In genomic region chr7:118862733-118863132, GRCh38 we compare ENCODE assay signal across 19 cellular contexts.
DNase-seq lines count a peak whose midpoint lies in the region; ATAC-seq and TF ChIP-seq lines count a peak whose summit lies in the region.
"Had no signal": no experiment of that assay in that cellular context is flagged by ENCODE, and none has a peak within 500 bp of the region (broad histone marks: within the 10 kb centered on the region; RNA-seq: fewer than 3 reads in every experiment).

No MANE protein-coding gene starts in this region.

- H3F3A ChIP-seq in SK-N-SH (replicated peaks; ENCODE audit: insufficient read depth) = no peaks in the 10 kb centered on the region

- H3K4me2 ChIP-seq in SK-N-SH = no peak overlapping the region
- H3K4me2 ChIP-seq: A549; BLaER1 treated with 17β-estradiol and CSF1 and Interleukin-3, amounts not matched to agents 10 nM and 100 nM had no signal

- H3K27me3 ChIP-seq in SK-N-SH (ENCODE audit: insufficient read depth) = no peaks in the 10 kb centered on the region
- H3K27me3 ChIP-seq: BLaER1 treated with 17β-estradiol and CSF1 and Interleukin-3, amounts not matched to agents 10 nM and 100 nM had no signal

- no peaks in the 10 kb centered on the region for H3K9me2 ChIP-seq in SK-N-SH

- DNase-seq in NCI-H1694 treated with DMSO at 0.1 percent for 48 hours (lab: John Stamatoyannopoulos, UW) = peak; percentile 15
- DNase-seq in NCI-H1694 (lab: John Stamatoyannopoulos, UW) = no peak
- DNase-seq in NCI-H69 (lab: John Stamatoyannopoulos, UW) = peak; percentile 37
- DNase-seq in SK-N-SH = peak; percentile 29
- DNase-seq in nucleus accumbens (lab: John Stamatoyannopoulos, UW) = no peak
- DNase-seq in naive thymus-derived CD8-positive, alpha-beta T cell = no peak
- no peak for DNase-seq in iPS-NIHi11 (ENCODE audit: low spot score)
- DNase-seq: AML-193; Caco-2; Calu3; CD4-positive, alpha-beta T cell; CD8-positive, alpha-beta T cell; DMS79 treated with DMSO at 0.1 percent for 48 hours; GF-D8 had no signal

- TF ChIP-seq RAD21 in SK-N-SH (IDR thresholded peaks at IDR 0.05; ENCODE audit: low read length) = 0 out of 2 replicates have a peak, but pooled peaks have one; percentile 17

- H3K79me2 ChIP-seq in SK-N-SH (ENCODE audit: insufficient read depth) = no peaks in the 10 kb centered on the region

- H3K4me3 ChIP-seq in SK-N-SH (ENCODE audit: low read depth in 2 of 2, low read length in 1 of 2) = no peak overlapping the region
- H3K4me3 ChIP-seq: A549; BLaER1 treated with 17β-estradiol and CSF1 and Interleukin-3, amounts not matched to agents 10 nM and 100 nM had no signal

- H3K36me3 ChIP-seq in SK-N-SH (replicated peaks in 1 of 2; ENCODE audit: control insufficient read depth in 1 of 2, insufficient read depth in 2 of 2, low read length in 1 of 2) = no peaks in the 10 kb centered on the region
- H3K36me3 ChIP-seq: BLaER1 treated with 17β-estradiol and CSF1 and Interleukin-3, amounts not matched to agents 10 nM and 100 nM had no signal

- peak in 1 of 2 experiments; percentile 90; a peak in 2 of 4 replicates for TF ChIP-seq EP300 in SK-N-SH (IDR thresholded peaks at IDR 0.05; ENCODE audit: borderline replicate concordance in 1 of 2, low read depth in 1 of 2, low read length in 1 of 2)

- peak overlapping the region in 1 of 2 experiments; percentile 64; a peak in 2 of 4 replicates for H3K27ac ChIP-seq in SK-N-SH (ENCODE audit: low read depth in 2 of 2, low read length in 1 of 2)
- H3K27ac ChIP-seq: 22Rv1; A549; BLaER1 treated with 17β-estradiol and CSF1 and Interleukin-3, amounts not matched to agents 10 nM and 100 nM; C4-2B had no signal

- no peaks in the 10 kb centered on the region for H3K9me3 ChIP-seq in SK-N-SH
- H3K9me3 ChIP-seq: A549, Caco-2 had no signal

- no peaks in the 10 kb centered on the region for H4K20me1 ChIP-seq in SK-N-SH (ENCODE audit: insufficient read depth)
- H4K20me1 ChIP-seq: BLaER1 treated with 17β-estradiol and CSF1 and Interleukin-3, amounts not matched to agents 10 nM and 100 nM had no signal

- ATAC-seq in naive thymus-derived CD8-positive, alpha-beta T cell = no peak
- ATAC-seq: A549; CD8-positive, alpha-beta T cell had no signal

- POLR2A ChIA-PET in SK-N-SH (lab: Yijun Ruan, JAX) = no interaction called here
- POLR2A ChIA-PET in naive thymus-derived CD8-positive, alpha-beta T cell (lab: Charles Lee) = interaction anchor here (0.6 kb wide), 1 partner anchor 15 kb away, joined by 5 read pairs; no protein-coding TSS in a partner anchor

- peaks cover 0 to 3% of the 10 kb centered on the region in 2 experiments; a peak in 2 of 4 replicates for H3K4me1 ChIP-seq in SK-N-SH (ENCODE audit: control insufficient read depth in 1 of 2, insufficient read depth in 2 of 2, low read depth in 1 of 2, low read length in 1 of 2)
- H3K4me1 ChIP-seq: A549, Caco-2 had no signal

- no peak overlapping the region for H2AFZ ChIP-seq in SK-N-SH (ENCODE audit: low read depth)

- WGBS in SK-N-SH (ENCODE audit: low lambda C conversion rate) = 0% methylated on average over 1 of the region's 1 CpG

- CTCF ChIA-PET in SK-N-SH (lab: Yijun Ruan, JAX) = no interaction called here

- no peak overlapping the region for H3K9ac ChIP-seq in SK-N-SH
- H3K9ac ChIP-seq: BLaER1 treated with 17β-estradiol and CSF1 and Interleukin-3, amounts not matched to agents 10 nM and 100 nM had no signal

- no peak overlapping the region for H3K4me3 Mint-ChIP-seq in naive thymus-derived CD8-positive, alpha-beta T cell
- H3K4me3 Mint-ChIP-seq: B cell; CD4-positive, alpha-beta T cell; CD8-positive, alpha-beta T cell had no signal

- H3K27ac Mint-ChIP-seq in naive thymus-derived CD8-positive, alpha-beta T cell = no peak overlapping the region
- H3K27ac Mint-ChIP-seq: B cell; CD4-positive, alpha-beta T cell; CD8-positive, alpha-beta T cell had no signal

- H3K4me1 Mint-ChIP-seq in naive thymus-derived CD8-positive, alpha-beta T cell = no peaks in the 10 kb centered on the region
- H3K4me1 Mint-ChIP-seq: B cell had no signal

- no peaks in the 10 kb centered on the region for H3K27me3 Mint-ChIP-seq in naive thymus-derived CD8-positive, alpha-beta T cell
- H3K27me3 Mint-ChIP-seq: B cell; CD4-positive, alpha-beta T cell had no signal

- no peaks in the 10 kb centered on the region for H3K36me3 Mint-ChIP-seq in naive thymus-derived CD8-positive, alpha-beta T cell
- H3K36me3 Mint-ChIP-seq: CD8-positive, alpha-beta T cell had no signal

- TF ChIP-seq CTCF in SK-N-SH (IDR thresholded peaks at IDR 0.05) = no peak

- peaks cover 0 to 5% (median 0%) of the 10 kb centered on the region in 9 donors for H3K9me3 Mint-ChIP-seq in naive thymus-derived CD8-positive, alpha-beta T cell
- H3K9me3 Mint-ChIP-seq: CD8-positive, alpha-beta T cell had no signal

TF ChIP-seq in SK-N-SH, 30 proteins besides CTCF, POLR2A, EP300 and RAD21:
- peak; percentile 55 for TF ChIP-seq GATA2 (CRISPR knock-in tag; IDR thresholded peaks at IDR 0.05)
- TF ChIP-seq SIN3A (IDR thresholded peaks at IDR 0.05; ENCODE audit: borderline replicate concordance, low read depth, low read length) = no peak
- TF ChIP-seq RCOR1 (IDR thresholded peaks at IDR 0.05; ENCODE audit: low read length) = peak; percentile 40; the same call in 1 of the 2 replicates
- TF ChIP-seq JUND (IDR thresholded peaks at IDR 0.05) = no peak
- no peak for TF ChIP-seq TEAD4 (IDR thresholded peaks at IDR 0.05; ENCODE audit: borderline replicate concordance, insufficient read depth)

Comparison
In these comparisons a context has a peak if more than half of its experiments do, and no peak if none do; other contexts are left out.
1. DNase-seq: peak in NCI-H1694 treated with DMSO at 0.1 percent for 48 hours (single experiment), NCI-H69 (single experiment) and SK-N-SH (single experiment); none in NCI-H1694 (single experiment), nucleus accumbens (0 of 56), naive thymus-derived CD8-positive, alpha-beta T cell (0 of 10) and iPS-NIHi11 (single experiment).